In genomic region chr18:57915848-57916596, GRCh38 we compare ENCODE assay signal across 9 cellular contexts.
DNase-seq lines count a peak whose midpoint lies in the region; ATAC-seq and TF ChIP-seq lines count a peak whose summit lies in the region.
"Had no signal": no experiment of that assay in that cellular context is flagged by ENCODE, and none has a peak within 500 bp of the region (broad histone marks: within the 10 kb centered on the region; RNA-seq: fewer than 3 reads in every experiment).

No MANE protein-coding gene starts in this region.

- in situ Hi-C loops in SK-MEL-5 (cut with HindIII; ENCODE audit: low pct_unique_long_range_greater_than_20kb, low sequenced_read_pairs): no loop called here
- in situ Hi-C loops in GM13977 (cut with MboI; ENCODE audit: low pct_unique_long_range_greater_than_20kb, low sequenced_read_pairs, unreplicated experiment): no loop called here

- no peak for TF ChIP-seq CTCF in GM13977 (IDR thresholded peaks at IDR 0.05; ENCODE audit: extremely low read depth, insufficient read depth, missing control alignments)

- ATAC-seq in activated T-cell treated with anti-CD3 and anti-CD28 coated beads, Interleukin-2, amount 50 U/mL, for 72 hours (replicated peaks in 1 of 2): peak in 1 of 2 donors; percentile 50
- peak; percentile 77 for ATAC-seq in stimulated activated naive CD8-positive, alpha-beta T cell treated with anti-CD3 and anti-CD28 coated beads, Interleukin-15, amount 100 ng/mL, for 72 hours
- no peak for ATAC-seq in HG02852 (IDR thresholded peaks at IDR 0.05; ENCODE audit: unreplicated experiment)

- peak; percentile 3 to 12 for DNase-seq in activated T-cell treated with anti-CD3 and anti-CD28 coated beads, Interleukin-2, amount 50 U/mL, for 72 hours
- no peak for DNase-seq in activated T-cell treated with anti-CD3 and anti-CD28 coated beads, Interleukin-2, amount 50 U/mL, for 1 hour
- peak; percentile 74 for DNase-seq in SK-MEL-5 (ENCODE audit: low read depth, low spot score)
- peak; percentile 96 for DNase-seq in globus pallidus (ENCODE audit: low spot score)
- peak; percentile 5 to 14 for DNase-seq in stimulated activated naive CD8-positive, alpha-beta T cell treated with anti-CD3 and anti-CD28 coated beads, Interleukin-15, amount 100 ng/mL, for 72 hours
- no peak for DNase-seq in GM13977 (ENCODE audit: low spot score)
- DNase-seq in stimulated activated CD4-positive, alpha-beta T cell treated with anti-CD3 and anti-CD28 coated beads, Interleukin-4, amount 100 ng/mL, for 4 hours: no peak
- DNase-seq: H7 had no signal

- H3K36me3 Mint-ChIP-seq in activated T-cell treated with anti-CD3 and anti-CD28 coated beads, Interleukin-2, amount 50 U/mL, for 72 hours (ENCODE audit: insufficient read depth in 2 of 2): no peaks in the 10 kb centered on the region

- no peak overlapping the region for H3K4me3 Mint-ChIP-seq in activated T-cell treated with anti-CD3 and anti-CD28 coated beads, Interleukin-2, amount 50 U/mL, for 72 hours
- peak overlapping the region in 1 of 2 donors; percentile 27 for H3K4me3 Mint-ChIP-seq in stimulated activated naive CD8-positive, alpha-beta T cell treated with anti-CD3 and anti-CD28 coated beads, Interleukin-15, amount 100 ng/mL, for 72 hours

- peaks cover 14% of the 10 kb centered on the region for H3K4me1 Mint-ChIP-seq in activated T-cell treated with anti-CD3 and anti-CD28 coated beads, Interleukin-2, amount 50 U/mL, for 72 hours (ENCODE audit: low read depth)
- peaks cover 16% of the 10 kb centered on the region for H3K4me1 Mint-ChIP-seq in stimulated activated naive CD8-positive, alpha-beta T cell treated with anti-CD3 and anti-CD28 coated beads, Interleukin-15, amount 100 ng/mL, for 72 hours

- H3K9me3 Mint-ChIP-seq in activated T-cell treated with anti-CD3 and anti-CD28 coated beads, Interleukin-2, amount 50 U/mL, for 72 hours: no peaks in the 10 kb centered on the region
- H3K9me3 Mint-ChIP-seq in stimulated activated naive CD8-positive, alpha-beta T cell treated with anti-CD3 and anti-CD28 coated beads, Interleukin-15, amount 100 ng/mL, for 72 hours: peaks cover 0 to 6% of the 10 kb centered on the region in 2 donors

- peaks cover 30% of the 10 kb centered on the region for H3K27me3 Mint-ChIP-seq in activated T-cell treated with anti-CD3 and anti-CD28 coated beads, Interleukin-2, amount 50 U/mL, for 72 hours (ENCODE audit: low read depth)
- peaks cover 11% of the 10 kb centered on the region for H3K27me3 Mint-ChIP-seq in stimulated activated naive CD8-positive, alpha-beta T cell treated with anti-CD3 and anti-CD28 coated beads, Interleukin-15, amount 100 ng/mL, for 72 hours

- H3K27ac Mint-ChIP-seq in activated T-cell treated with anti-CD3 and anti-CD28 coated beads, Interleukin-2, amount 50 U/mL, for 72 hours: no peak overlapping the region
- H3K27ac Mint-ChIP-seq in stimulated activated naive CD8-positive, alpha-beta T cell treated with anti-CD3 and anti-CD28 coated beads, Interleukin-15, amount 100 ng/mL, for 72 hours: peak overlapping the region; percentile 69 to 74

Comparison
In these comparisons a context has a peak if more than half of its experiments do, and no peak if none do; other contexts are left out.
1. DNase-seq: peak in activated T-cell treated with anti-CD3 and anti-CD28 coated beads, Interleukin-2, amount 50 U/mL, for 72 hours (2 of 2), SK-MEL-5 (single experiment), globus pallidus (single experiment) and stimulated activated naive CD8-positive, alpha-beta T cell treated with anti-CD3 and anti-CD28 coated beads, Interleukin-15, amount 100 ng/mL, for 72 hours (2 of 2); none in activated T-cell treated with anti-CD3 and anti-CD28 coated beads, Interleukin-2, amount 50 U/mL, for 1 hour (single experiment), GM13977 (single experiment) and stimulated activated CD4-positive, alpha-beta T cell treated with anti-CD3 and anti-CD28 coated beads, Interleukin-4, amount 100 ng/mL, for 4 hours (0 of 2).